ENCODE assay signal across 22 cellular contexts in genomic region chr1:239633432-239633831, GRCh38.
"Had no signal": no experiment of that assay in that cellular context is flagged by ENCODE, and none has a peak within 500 bp of the region (broad histone marks: within the 10 kb centered on the region; RNA-seq: fewer than 3 reads in every experiment).

No MANE protein-coding gene starts in this region.

- H3K4me3 ChIP-seq: coronary artery, heart left ventricle, lung, psoas muscle, right lobe of liver, testis, tibial nerve, upper lobe of right lung had no signal

- H3K9me3 Mint-ChIP-seq: stimulated activated naive CD8-positive, alpha-beta T cell treated with anti-CD3 and anti-CD28 coated beads, Interleukin-15, amount 100 ng/mL, for 72 hours had no signal

- H3K79me2 ChIP-seq: parathyroid adenoma had no signal

- DNase-seq: effector CD4-positive, alpha-beta T cell; heart left ventricle; hippocampal formation; left colon; left ventricle myocardium superior; mesenchymal stem cell; naive thymus-derived CD4-positive, alpha-beta T cell; nephron progenitor cell; psoas muscle; retina; right lobe of liver; stimulated activated CD4-positive, alpha-beta T cell treated with anti-CD3 and anti-CD28 coated beads, Interleukin-2, amount 100 ng/mL, for 24 hours; stimulated activated CD4-positive, alpha-beta T cell treated with anti-CD3 and anti-CD28 coated beads, Interleukin-4, amount 100 ng/mL, for 4 hours; stimulated activated naive B cell treated with anti-CD40 and anti-IgM and Interleukin-4, amounts not matched to agents 10 μg/mL and 1 μg/mL and 100 μg/mL, for 72 hours; stimulated activated naive CD8-positive, alpha-beta T cell treated with anti-CD3 and anti-CD28 coated beads, Interleukin-15, amount 100 ng/mL, for 72 hours; testis; upper lobe of right lung had no signal

- H3K9me3 ChIP-seq: heart left ventricle, psoas muscle, right lobe of liver, testis, upper lobe of right lung had no signal

- H3K36me3 ChIP-seq: heart left ventricle, right lobe of liver, tibial nerve, upper lobe of right lung had no signal

- H3K27me3 ChIP-seq: heart left ventricle, right lobe of liver, testis, tibial nerve, upper lobe of right lung had no signal

- H3K4me1 ChIP-seq: heart left ventricle, parathyroid adenoma, psoas muscle, right lobe of liver, testis, tibial nerve, upper lobe of right lung had no signal

- H3K27ac ChIP-seq: coronary artery, heart left ventricle, parathyroid adenoma, psoas muscle, right lobe of liver, testis, tibial nerve, upper lobe of right lung had no signal

- H3K36me3 Mint-ChIP-seq: naive thymus-derived CD4-positive, alpha-beta T cell; stimulated activated naive B cell treated with anti-CD40 and anti-IgM and Interleukin-4, amounts not matched to agents 10 μg/mL and 1 μg/mL and 100 μg/mL, for 72 hours had no signal

- FAIRE-seq: frontal cortex had no signal

- H2AFZ ChIP-seq: parathyroid adenoma had no signal

- H3K27me3 Mint-ChIP-seq: stimulated activated naive B cell treated with anti-CD40 and anti-IgM and Interleukin-4, amounts not matched to agents 10 μg/mL and 1 μg/mL and 100 μg/mL, for 72 hours; stimulated activated naive CD8-positive, alpha-beta T cell treated with anti-CD3 and anti-CD28 coated beads, Interleukin-15, amount 100 ng/mL, for 72 hours had no signal

- H3K4me1 Mint-ChIP-seq: stimulated activated naive B cell treated with anti-CD40 and anti-IgM and Interleukin-4, amounts not matched to agents 10 μg/mL and 1 μg/mL and 100 μg/mL, for 72 hours; stimulated activated naive CD8-positive, alpha-beta T cell treated with anti-CD3 and anti-CD28 coated beads, Interleukin-15, amount 100 ng/mL, for 72 hours had no signal

- ATAC-seq: heart left ventricle; left ventricle myocardium superior; naive thymus-derived CD4-positive, alpha-beta T cell; psoas muscle; right lobe of liver; stimulated activated naive B cell treated with anti-CD40 and anti-IgM and Interleukin-4, amounts not matched to agents 10 μg/mL and 1 μg/mL and 100 μg/mL, for 72 hours; stimulated activated naive CD8-positive, alpha-beta T cell treated with anti-CD3 and anti-CD28 coated beads, Interleukin-15, amount 100 ng/mL, for 72 hours; upper lobe of right lung had no signal

- H3K4me3 Mint-ChIP-seq: naive thymus-derived CD4-positive, alpha-beta T cell; nephron progenitor cell; stimulated activated naive B cell treated with anti-CD40 and anti-IgM and Interleukin-4, amounts not matched to agents 10 μg/mL and 1 μg/mL and 100 μg/mL, for 72 hours; stimulated activated naive CD8-positive, alpha-beta T cell treated with anti-CD3 and anti-CD28 coated beads, Interleukin-15, amount 100 ng/mL, for 72 hours had no signal

- H3K27ac Mint-ChIP-seq: nephron progenitor cell; stimulated activated naive B cell treated with anti-CD40 and anti-IgM and Interleukin-4, amounts not matched to agents 10 μg/mL and 1 μg/mL and 100 μg/mL, for 72 hours; stimulated activated naive CD8-positive, alpha-beta T cell treated with anti-CD3 and anti-CD28 coated beads, Interleukin-15, amount 100 ng/mL, for 72 hours had no signal
